ENCODE assay signal across 29 cellular contexts in the genomic region with DNA sequence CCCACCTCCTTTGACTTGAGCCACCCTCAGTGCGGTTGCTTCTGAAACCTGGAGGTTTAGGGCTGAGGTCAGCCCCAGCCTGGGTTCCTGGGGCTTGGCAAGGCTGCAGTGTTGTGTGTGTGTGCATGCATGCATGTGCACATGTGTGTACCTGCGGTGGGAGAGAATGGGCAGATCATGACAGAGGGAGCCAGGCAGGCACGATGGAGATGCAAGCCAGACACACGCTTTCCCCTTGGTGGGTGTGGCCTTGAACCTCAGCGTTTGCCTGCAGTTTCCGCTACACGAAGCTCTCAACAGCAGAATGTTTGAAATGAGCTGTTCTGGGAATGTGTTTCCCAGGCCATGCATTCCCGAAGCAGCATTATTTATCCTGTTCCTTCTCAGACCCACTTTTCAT.
"Had no signal": no experiment of that assay in that cellular context is flagged by ENCODE, and none has a peak within 500 bp of the region (broad histone marks: within the 10 kb centered on the region; RNA-seq: fewer than 3 reads in every experiment).

No MANE protein-coding gene starts in this region.

- H3K27ac ChIP-seq: adrenal gland, body of pancreas, Peyer's patch, RWPE1, SK-N-MC had no signal

- H3K4me3 ChIP-seq: adrenal gland, body of pancreas, Peyer's patch, SK-N-MC had no signal

- H3K4me1 Mint-ChIP-seq: activated CD4-positive, alpha-beta T cell treated with anti-CD3 and anti-CD28 coated beads, Interleukin-2, amount 10 ng/mL, durations not matched to agents 24 days and 14 days had no signal

- H3K27ac Mint-ChIP-seq: activated CD4-positive, alpha-beta T cell treated with anti-CD3 and anti-CD28 coated beads, Interleukin-2, amount 10 ng/mL, durations not matched to agents 24 days and 14 days; activated CD8-positive, alpha-beta T cell treated with anti-CD3 and anti-CD28 coated beads for 36 hours; activated naive CD4-positive, alpha-beta T cell treated with anti-CD3 and anti-CD28 coated beads for 36 hours; activated naive CD4-positive, alpha-beta T cell treated with anti-CD3 and anti-CD28 coated beads, Interleukin-2, amount 50 U/mL, for 72 hours; activated T-helper 2 cell treated with anti-CD3 and anti-CD28 coated beads, Interferon-gamma antibody, Interleukin-2, Interleukin-4, amounts not matched to agents 10 μg/mL and 5 μg/mL and 100 μg/mL, durations not matched to agents 14 hours and 24 hours and 36 hours; T-helper 1 cell treated with Interleukin-12 subunit alpha and Interleukin-12 subunit beta and Interleukin-4 antibody, amounts not matched to agents 30 μg/mL and 1 μg/mL, for 36 hours; T-helper 2 cell treated with Interferon-gamma antibody and Interleukin-4, amounts not matched to agents 5 μg/mL and 100 μg/mL, for 36 hours had no signal

- H3K9me3 ChIP-seq: adrenal gland, body of pancreas, Peyer's patch had no signal

- H3K4me1 ChIP-seq: adrenal gland, body of pancreas, Peyer's patch had no signal

- ATAC-seq: activated CD8-positive, alpha-beta T cell treated with anti-CD3 and anti-CD28 coated beads for 36 hours; activated naive CD4-positive, alpha-beta T cell treated with anti-CD3 and anti-CD28 coated beads, Interleukin-2, amount 50 U/mL, for 72 hours; body of pancreas; PC-3; Right ventricle myocardium inferior had no signal

- H3K9me3 Mint-ChIP-seq: activated CD4-positive, alpha-beta T cell treated with anti-CD3 and anti-CD28 coated beads, Interleukin-2, amount 10 ng/mL, durations not matched to agents 24 days and 14 days; activated CD8-positive, alpha-beta T cell treated with anti-CD3 and anti-CD28 coated beads for 36 hours; activated naive CD4-positive, alpha-beta T cell treated with anti-CD3 and anti-CD28 coated beads for 36 hours; activated naive CD4-positive, alpha-beta T cell treated with anti-CD3 and anti-CD28 coated beads, Interleukin-2, amount 50 U/mL, for 72 hours; activated T-helper 2 cell treated with anti-CD3 and anti-CD28 coated beads, Interferon-gamma antibody, Interleukin-2, Interleukin-4, amounts not matched to agents 10 μg/mL and 5 μg/mL and 100 μg/mL, durations not matched to agents 14 hours and 24 hours and 36 hours; T-helper 1 cell treated with Interleukin-12 subunit alpha and Interleukin-12 subunit beta and Interleukin-4 antibody, amounts not matched to agents 30 μg/mL and 1 μg/mL, for 36 hours; T-helper 2 cell treated with Interferon-gamma antibody and Interleukin-4, amounts not matched to agents 5 μg/mL and 100 μg/mL, for 36 hours had no signal

- H3K36me3 Mint-ChIP-seq: activated naive CD4-positive, alpha-beta T cell treated with anti-CD3 and anti-CD28 coated beads, Interleukin-2, amount 50 U/mL, for 72 hours had no signal

- H3K4me3 Mint-ChIP-seq: activated CD4-positive, alpha-beta T cell treated with anti-CD3 and anti-CD28 coated beads, Interleukin-2, amount 10 ng/mL, durations not matched to agents 24 days and 14 days; activated CD8-positive, alpha-beta T cell treated with anti-CD3 and anti-CD28 coated beads for 36 hours; activated naive CD4-positive, alpha-beta T cell treated with anti-CD3 and anti-CD28 coated beads for 36 hours; T-helper 1 cell treated with Interleukin-12 subunit alpha and Interleukin-12 subunit beta and Interleukin-4 antibody, amounts not matched to agents 30 μg/mL and 1 μg/mL, for 36 hours; T-helper 2 cell treated with Interferon-gamma antibody and Interleukin-4, amounts not matched to agents 5 μg/mL and 100 μg/mL, for 36 hours had no signal

- H3K27me3 ChIP-seq: body of pancreas, Peyer's patch had no signal

- DNase-seq: activated CD4-positive, alpha-beta T cell treated with anti-CD3 and anti-CD28 coated beads, Interleukin-2, amount 10 ng/mL, durations not matched to agents 24 days and 14 days; activated CD4-positive, alpha-beta T cell treated with anti-CD3 and anti-CD28 coated beads, Interleukin-2, amount 50 U/mL, for 4 hours; activated CD8-positive, alpha-beta T cell treated with anti-CD3 and anti-CD28 coated beads for 36 hours; activated gamma-delta T cell treated with Interleukin-2 at 50 U/mL for 16 hours; activated naive CD4-positive, alpha-beta T cell treated with anti-CD3 and anti-CD28 coated beads for 36 hours; activated T-cell treated with anti-CD3 and anti-CD28 coated beads, Interleukin-2, amount 50 U/mL, for 1 hour; adrenal gland; body of pancreas; caudate nucleus; cerebellar nuclear complex; Karpas-422; KBM-7; NCI-H1105; NCI-H1417 treated with DMSO at 0.1 percent for 48 hours; NCI-H187 treated with DMSO at 0.1 percent for 48 hours; NCI-H2081 treated with DMSO at 0.1 percent for 48 hours; NCI-H345; NCI-H524 treated with DMSO at 0.1 percent for 48 hours; NK-92 treated with Interleukin-12 subunit alpha and Interleukin-12 subunit beta, amount 100 ng/mL, for 24 hours; PC-3; Peyer's patch; SIG-M5 had no signal

- H3K36me3 ChIP-seq: adrenal gland, Peyer's patch had no signal
